ENCODE assay signal across 25 cellular contexts in genomic region chr16:84467709-84468108, GRCh38. TPM values are rescaled to one million over a fixed set of nuclear protein-coding genes. Genes with fewer than 3 reads are reported as not detected.
DNase-seq lines count a peak whose midpoint lies in the region; ATAC-seq, FAIRE-seq and TF ChIP-seq lines count a peak whose summit lies in the region.
"Had no signal": no experiment of that assay in that cellular context is flagged by ENCODE, and none has a peak within 500 bp of the region (broad histone marks: within the 10 kb centered on the region; RNA-seq: fewer than 3 reads in every experiment).

No MANE protein-coding gene starts in this region.

- no peak for DNase-seq in activated naive CD4-positive, alpha-beta T cell treated with anti-CD3 and anti-CD28 coated beads, Interleukin-2, amount 10 ng/mL, durations not matched to agents 7 days and 5 days
- no peak for DNase-seq in activated naive CD4-positive, alpha-beta T cell treated with anti-CD3 and anti-CD28 coated beads for 36 hours
- DNase-seq in H1 (ENCODE audit: low read depth in 1 of 2, low spot score in 2 of 2) = no peak
- DNase-seq in osteocyte (ENCODE audit: extremely low spot score, unreplicated experiment) = no peak
- DNase-seq in natural killer cell = no peak
- DNase-seq: 8988T; ACHN; AML-193; BE2C; Calu3; CD4-positive, alpha-beta memory T cell; COR-L47; DMS53; DMS79 treated with DMSO at 0.1 percent for 48 hours; GF-D8; GOT3; H7; HCEC 1CT; HFFc6 had no signal

- H3K27me3 ChIP-seq in H1 (replicated peaks in 1 of 4; ENCODE audit: control insufficient read depth in 3 of 4, extremely low read depth in 1 of 4, insufficient read depth in 3 of 4, low read length in 3 of 4) = no peaks in the 10 kb centered on the region
- H3K27me3 ChIP-seq in muscle layer of duodenum (ENCODE audit: low read depth, low read length) = no peaks in the 10 kb centered on the region
- H3K27me3 ChIP-seq: BE2C; BLaER1 treated with 17β-estradiol and CSF1 and Interleukin-3, amounts not matched to agents 10 nM and 100 nM had no signal

- no peaks in the 10 kb centered on the region for H3K9me3 ChIP-seq in HEK293 (ENCODE audit: control insufficient read depth, insufficient read depth, low read depth, low read length)
- H3K9me3 ChIP-seq in H1 (ENCODE audit: insufficient read depth in 2 of 2, low read depth in 1 of 2, low read length in 1 of 2) = peaks cover 7 to 12% of the 10 kb centered on the region in 2 experiments
- H3K9me3 ChIP-seq in muscle layer of duodenum (ENCODE audit: control insufficient read depth in 1 of 2, low read length in 2 of 2) = peaks cover 12 to 13% of the 10 kb centered on the region in 2 donors
- H3K9me3 ChIP-seq: BE2C had no signal

- TF ChIP-seq POLR2A in H1 (IDR thresholded peaks at IDR 0.05; ENCODE audit: control extremely low read depth in 1 of 2, low read depth in 2 of 2, low read length in 2 of 2) = no peak

- H4K5ac ChIP-seq in H1 (ENCODE audit: insufficient read length, low read depth, low read length) = no peak overlapping the region

- H2BK20ac ChIP-seq in H1 (ENCODE audit: low read length) = no peak overlapping the region

- H3K14ac ChIP-seq in H1 (ENCODE audit: insufficient read length) = no peak overlapping the region

- no peak overlapping the region for H3K23ac ChIP-seq in H1 (ENCODE audit: insufficient read length)

- no peak for TF ChIP-seq RAD21 in H1 (IDR thresholded peaks at IDR 0.05 in 1 of 2, conservative IDR thresholded peaks at IDR 0.05 in 1 of 2; ENCODE audit: low read depth in 2 of 2, low read length in 2 of 2)

- H3K79me2 ChIP-seq in H1 (ENCODE audit: control insufficient read depth in 1 of 2, insufficient read depth in 2 of 2, low read length in 2 of 2) = no peaks in the 10 kb centered on the region

- H2BK15ac ChIP-seq in H1 (ENCODE audit: low read length) = no peak overlapping the region

- no peak overlapping the region for H3K4me3 Mint-ChIP-seq in activated naive CD4-positive, alpha-beta T cell treated with anti-CD3 and anti-CD28 coated beads, Interleukin-2, amount 10 ng/mL, durations not matched to agents 7 days and 5 days
- no peak overlapping the region for H3K4me3 Mint-ChIP-seq in activated naive CD4-positive, alpha-beta T cell treated with anti-CD3 and anti-CD28 coated beads for 36 hours
- H3K4me3 Mint-ChIP-seq in osteocyte (ENCODE audit: unreplicated experiment) = no peak overlapping the region
- H3K4me3 Mint-ChIP-seq in natural killer cell = no peak overlapping the region
- H3K4me3 Mint-ChIP-seq: CD4-positive, alpha-beta memory T cell; HFFc6 had no signal

- no peak overlapping the region for H3K4ac ChIP-seq in H1 (replicated peaks; ENCODE audit: insufficient read length, low read depth, low read length)

- ATAC-seq in HG03571 (IDR thresholded peaks at IDR 0.05; ENCODE audit: unreplicated experiment) = no peak
- no peak for ATAC-seq in natural killer cell
- ATAC-seq: A549 had no signal

- no peak overlapping the region for H2BK5ac ChIP-seq in H1 (ENCODE audit: low read depth, low read length)

- H3K18ac ChIP-seq in H1 (ENCODE audit: extremely low read depth, low read length) = no peak overlapping the region

- intact Hi-C loops in activated naive CD4-positive, alpha-beta T cell treated with anti-CD3 and anti-CD28 coated beads for 36 hours (cut with micrococcal nuclease) = no loop called here
- intact Hi-C loops in natural killer cell (cut with micrococcal nuclease) = no loop called here

- POLR2A ChIA-PET in HEK293 (lab: Yijun Ruan, JAX) (no interaction called here), H1 (lab: Charles Lee; ENCODE audit: partially characterized antibody) (no interaction called here)

- H3K27ac Mint-ChIP-seq in activated naive CD4-positive, alpha-beta T cell treated with anti-CD3 and anti-CD28 coated beads, Interleukin-2, amount 10 ng/mL, durations not matched to agents 7 days and 5 days = peak overlapping the region; percentile 28
- H3K27ac Mint-ChIP-seq in activated naive CD4-positive, alpha-beta T cell treated with anti-CD3 and anti-CD28 coated beads for 36 hours = no peak overlapping the region
- H3K27ac Mint-ChIP-seq in osteocyte (ENCODE audit: unreplicated experiment) = no peak overlapping the region
- no peak overlapping the region for H3K27ac Mint-ChIP-seq in natural killer cell
- H3K27ac Mint-ChIP-seq: HFFc6 had no signal

- H3K36me3 Mint-ChIP-seq in activated naive CD4-positive, alpha-beta T cell treated with anti-CD3 and anti-CD28 coated beads, Interleukin-2, amount 10 ng/mL, durations not matched to agents 7 days and 5 days = peaks cover 60% of the 10 kb centered on the region
- H3K36me3 Mint-ChIP-seq in activated naive CD4-positive, alpha-beta T cell treated with anti-CD3 and anti-CD28 coated beads for 36 hours (ENCODE audit: low read depth) = peaks cover 30% of the 10 kb centered on the region
- peaks cover 26% of the 10 kb centered on the region for H3K36me3 Mint-ChIP-seq in osteocyte (ENCODE audit: unreplicated experiment)
- peaks cover 7% of the 10 kb centered on the region for H3K36me3 Mint-ChIP-seq in natural killer cell

- no peak for FAIRE-seq in H1 (lab: Jason Lieb, UNC)
- FAIRE-seq: A549, GM12891 had no signal

- H3K79me1 ChIP-seq in H1 (ENCODE audit: low read depth, low read length) = no peaks in the 10 kb centered on the region; the same call in 1 of the 2 replicates

- no peak overlapping the region for H4K91ac ChIP-seq in H1 (replicated peaks; ENCODE audit: insufficient read length, low read length)

- H2BK12ac ChIP-seq in H1 (ENCODE audit: low read depth, low read length) = no peak overlapping the region

- peaks cover 0 to 9% of the 10 kb centered on the region in 2 experiments; a peak in 1 of 3 replicates for H3K36me3 ChIP-seq in HEK293 (ENCODE audit: control insufficient read depth in 2 of 2, insufficient read depth in 1 of 2, low read length in 2 of 2)
- H3K36me3 ChIP-seq in H1 (ENCODE audit: control insufficient read depth in 2 of 4, insufficient read depth in 4 of 4, low read length in 3 of 4) = peaks cover 0 to 12% (median 3%) of the 10 kb centered on the region in 4 experiments; a peak in 2 of 8 replicates
- H3K36me3 ChIP-seq in muscle layer of duodenum (ENCODE audit: control insufficient read depth in 1 of 2, insufficient read depth in 2 of 2, low read length in 2 of 2) = peaks cover 16 to 25% of the 10 kb centered on the region in 2 donors
- H3K36me3 ChIP-seq: BE2C had no signal

- H3K27ac ChIP-seq in HEK293 (ENCODE audit: extremely low read depth, low read depth, low read length) = no peak overlapping the region
- H3K27ac ChIP-seq in H1 (ENCODE audit: low read depth, low read length) = no peak overlapping the region
- no peak overlapping the region for H3K27ac ChIP-seq in muscle layer of duodenum (ENCODE audit: low read length)
- H3K27ac ChIP-seq: A549; BLaER1 treated with 17β-estradiol and CSF1 and Interleukin-3, amounts not matched to agents 10 nM and 100 nM had no signal

- H3K4me2 ChIP-seq in H1 (ENCODE audit: insufficient read depth in 1 of 2, low read depth in 2 of 2, low read length in 2 of 2) = no peak overlapping the region
- H3K4me2 ChIP-seq: A549; BLaER1 treated with 17β-estradiol and CSF1 and Interleukin-3, amounts not matched to agents 10 nM and 100 nM had no signal

- H4K20me1 ChIP-seq in H1 (replicated peaks in 1 of 2; ENCODE audit: control insufficient read depth in 1 of 2, insufficient read depth in 2 of 2, low read length in 2 of 2) = no peaks in the 10 kb centered on the region
- H4K20me1 ChIP-seq: BLaER1 treated with 17β-estradiol and CSF1 and Interleukin-3, amounts not matched to agents 10 nM and 100 nM had no signal

- H4K8ac ChIP-seq in H1 (ENCODE audit: extremely low read depth, insufficient read depth, low read length) = no peak overlapping the region

- H3K4me3 ChIP-seq in HEK293 (ENCODE audit: low read depth, low read length) (no peak overlapping the region), H1 (ENCODE audit: extremely low read depth in 1 of 4, insufficient read depth in 2 of 4, low read depth in 3 of 4, low read length in 4 of 4) (peak overlapping the region in 1 of 4 experiments; percentile 8; a peak in 1 of 8 replicates), muscle layer of duodenum (ENCODE audit: low read depth in 1 of 2, low read length in 2 of 2) (peak overlapping the region; percentile 0 to 4)
- H3K4me3 ChIP-seq: A549; BLaER1 treated with 17β-estradiol and CSF1 and Interleukin-3, amounts not matched to agents 10 nM and 100 nM had no signal

- peaks cover 27% of the 10 kb centered on the region for H3K9me3 Mint-ChIP-seq in activated naive CD4-positive, alpha-beta T cell treated with anti-CD3 and anti-CD28 coated beads, Interleukin-2, amount 10 ng/mL, durations not matched to agents 7 days and 5 days
- peaks cover 18% of the 10 kb centered on the region for H3K9me3 Mint-ChIP-seq in activated naive CD4-positive, alpha-beta T cell treated with anti-CD3 and anti-CD28 coated beads for 36 hours
- H3K9me3 Mint-ChIP-seq in osteocyte (ENCODE audit: unreplicated experiment) (peaks cover 14% of the 10 kb centered on the region), natural killer cell (peaks cover 0 to 8% of the 10 kb centered on the region in 2 donors)

- no peaks in the 10 kb centered on the region for H3K4me1 ChIP-seq in HEK293 (ENCODE audit: control insufficient read depth, insufficient read depth, low read length)
- no peaks in the 10 kb centered on the region for H3K4me1 ChIP-seq in H1 (replicated peaks in 1 of 4; ENCODE audit: control insufficient read depth in 3 of 4, insufficient read depth in 4 of 4, low read length in 3 of 4)
- no peaks in the 10 kb centered on the region for H3K4me1 ChIP-seq in muscle layer of duodenum (ENCODE audit: control insufficient read depth in 1 of 2, insufficient read depth in 2 of 2, low read length in 2 of 2)
- H3K4me1 ChIP-seq: A549, BE2C had no signal

- TF ChIP-seq EP300 in H1 (IDR thresholded peaks at IDR 0.05; ENCODE audit: borderline replicate concordance in 1 of 2, low read depth in 2 of 2, low read length in 2 of 2) = no peak

- H2AFZ ChIP-seq in H1 (ENCODE audit: low read length) = no peak overlapping the region

- no peak overlapping the region for H2BK120ac ChIP-seq in H1 (replicated peaks; ENCODE audit: low read depth, low read length)

- no peaks in the 10 kb centered on the region; the same call in 1 of the 2 replicates for H3K23me2 ChIP-seq in H1 (ENCODE audit: low read depth, low read length)

- H3K56ac ChIP-seq in H1 (replicated peaks; ENCODE audit: insufficient read length, low read depth, low read length) = no peak overlapping the region

- H3K27me3 Mint-ChIP-seq in activated naive CD4-positive, alpha-beta T cell treated with anti-CD3 and anti-CD28 coated beads, Interleukin-2, amount 10 ng/mL, durations not matched to agents 7 days and 5 days = no peaks in the 10 kb centered on the region
- H3K27me3 Mint-ChIP-seq in activated naive CD4-positive, alpha-beta T cell treated with anti-CD3 and anti-CD28 coated beads for 36 hours (ENCODE audit: low read depth) = no peaks in the 10 kb centered on the region
- H3K27me3 Mint-ChIP-seq in osteocyte (ENCODE audit: unreplicated experiment) = no peaks in the 10 kb centered on the region
- peaks cover 0 to 2% of the 10 kb centered on the region in 2 donors for H3K27me3 Mint-ChIP-seq in natural killer cell (ENCODE audit: low read depth in 2 of 2)
- H3K27me3 Mint-ChIP-seq: CD4-positive, alpha-beta memory T cell had no signal

- no peak overlapping the region for H2AK5ac ChIP-seq in H1 (ENCODE audit: low read depth, low read length)

- H3K4me1 Mint-ChIP-seq in activated naive CD4-positive, alpha-beta T cell treated with anti-CD3 and anti-CD28 coated beads, Interleukin-2, amount 10 ng/mL, durations not matched to agents 7 days and 5 days = no peaks in the 10 kb centered on the region
- H3K4me1 Mint-ChIP-seq in activated naive CD4-positive, alpha-beta T cell treated with anti-CD3 and anti-CD28 coated beads for 36 hours (ENCODE audit: low read depth) = no peaks in the 10 kb centered on the region
- no peaks in the 10 kb centered on the region for H3K4me1 Mint-ChIP-seq in osteocyte (ENCODE audit: unreplicated experiment)
- no peaks in the 10 kb centered on the region for H3K4me1 Mint-ChIP-seq in natural killer cell

- TF ChIP-seq CTCF in HEK293 (tag by site-specific recombination; IDR thresholded peaks at IDR 0.05) (no peak), H1 (IDR thresholded peaks at IDR 0.05; ENCODE audit: control extremely low read depth in 1 of 3, insufficient read depth in 1 of 3, low read depth in 1 of 3, low read length in 3 of 3) (no peak), osteocyte (IDR thresholded peaks at IDR 0.05) (no peak), natural killer cell (IDR thresholded peaks at IDR 0.05) (no peak)

- CTCF ChIA-PET in activated naive CD4-positive, alpha-beta T cell treated with anti-CD3 and anti-CD28 coated beads, Interleukin-2, amount 10 ng/mL, durations not matched to agents 7 days and 5 days (lab: Charles Lee) = no interaction called here
- CTCF ChIA-PET in activated naive CD4-positive, alpha-beta T cell treated with anti-CD3 and anti-CD28 coated beads for 36 hours (lab: Charles Lee) = no interaction called here
- CTCF ChIA-PET in HEK293 (lab: Yijun Ruan, JAX) (interaction anchor here (0.6 to 1.4 kb wide), 3 partner anchors 17 to 100 kb away, joined by 3 to 4 read pairs (median 3); partner anchors contain the start of gene ATP2C2), H1 (lab: Charles Lee; ENCODE audit: partially characterized antibody) (no interaction called here)

- no peak overlapping the region for H3K9ac ChIP-seq in H1 (replicated peaks in 1 of 4; ENCODE audit: extremely low read depth in 1 of 4, low read depth in 3 of 4, low read length in 3 of 4)
- H3K9ac ChIP-seq: BLaER1 treated with 17β-estradiol and CSF1 and Interleukin-3, amounts not matched to agents 10 nM and 100 nM had no signal

RNA-seq across cellular contexts. Expression of gene MEAK7, which starts 36.8 kb away (rescaled TPM):
- 1 to 10 TPM; 6.3 to 7.0 TPM for total RNA-seq in activated naive CD4-positive, alpha-beta T cell treated with anti-CD3 and anti-CD28 coated beads for 36 hours
- total RNA-seq in H1 (2021; fragmentation: NEBNext Ultra II Directional; extraction: Animal tissue kit (Norgen Biotek cat#: 25700)) = 19.0 and 19.6 TPM in 2 replicates
- 9.6 and 13.6 TPM in 2 replicates for polyA plus RNA-seq in H1 (2011; rRNA removed)
- 14.1 TPM for polyA plus RNA-seq in H1 (2011; cell fraction: cytosol; rRNA removed)
- 14.5 TPM for polyA plus RNA-seq in H1 (2011; cell fraction: nucleus; rRNA removed)
- polyA plus RNA-seq in H1 (2012, experiment 1 of 2) = 12.3 to 15.0 TPM (median 12.8 TPM) in 4 replicates
- polyA plus RNA-seq in H1 (2012, experiment 2 of 2) = 6.5 TPM
- 6.0 TPM for polyA plus RNA-seq in H1 (2013, experiment 1 of 2)
- 5.3 TPM for polyA plus RNA-seq in H1 (2013, experiment 2 of 2)
- 15.7 and 18.2 TPM in 2 replicates for polyA minus RNA-seq in H1 (2011; rRNA and poly(A)+ RNA removed)
- 18.6 TPM for polyA minus RNA-seq in H1 (2011; cell fraction: cytosol; rRNA and poly(A)+ RNA removed)
- 16.5 TPM for polyA minus RNA-seq in H1 (2011; cell fraction: nucleus; rRNA and poly(A)+ RNA removed)
- total RNA-seq in osteocyte = 26.2 and 28.1 TPM in 2 replicates
- total RNA-seq in natural killer cell = 1 to 10 TPM; 4.8 to 8.5 (median 4.8) TPM
